In the genomic region with DNA sequence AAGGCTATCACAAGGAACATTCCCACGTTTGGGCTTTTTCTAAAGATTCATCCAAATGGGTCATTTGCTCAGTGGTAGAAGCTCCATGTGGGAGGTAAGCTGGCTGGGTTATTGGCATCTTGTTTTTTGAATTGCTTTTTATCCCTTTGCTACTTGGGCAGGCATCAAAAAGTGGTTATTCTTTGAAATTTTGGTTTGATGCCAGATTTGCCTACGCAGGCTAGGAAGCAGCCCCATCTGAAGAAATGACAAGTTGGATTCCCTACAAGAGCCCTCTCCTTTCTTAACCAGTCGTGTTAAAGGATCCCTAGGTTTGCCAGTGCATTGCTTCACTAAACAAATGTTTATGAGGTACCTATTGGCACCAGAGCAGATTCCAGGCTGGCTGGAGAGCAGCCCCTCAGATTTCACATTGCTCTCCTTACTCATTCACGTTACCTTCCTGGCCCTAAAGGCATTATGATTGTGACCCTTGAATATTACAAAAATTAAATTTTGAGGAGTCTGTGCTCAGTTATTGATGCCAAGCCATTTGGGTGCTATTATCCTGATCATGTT, we compare ENCODE assay signal across 12 cellular contexts. TPM values are rescaled to one million over a fixed set of nuclear protein-coding genes. Genes with fewer than 3 reads are reported as not detected.
DNase-seq lines count a peak whose midpoint lies in the region; ATAC-seq and TF ChIP-seq lines count a peak whose summit lies in the region.
"Had no signal": no experiment of that assay in that cellular context is flagged by ENCODE, and none has a peak within 500 bp of the region (broad histone marks: within the 10 kb centered on the region; RNA-seq: fewer than 3 reads in every experiment).

No MANE protein-coding gene starts in this region.

- H3K9ac ChIP-seq in BLaER1 treated with 17β-estradiol and CSF1 and Interleukin-3, amounts not matched to agents 10 nM and 100 nM, result peak overlapping the region in 3 of 11 experiments; percentile 13 to 35 (median 33); a peak in 1 of 22 replicates

- H3K36me3 ChIP-seq in BLaER1 treated with 17β-estradiol and CSF1 and Interleukin-3, amounts not matched to agents 10 nM and 100 nM, result peaks cover 94 to 100% (median 99%) of the 10 kb centered on the region in 11 experiments
- peaks cover 10 to 12% of the 10 kb centered on the region in 2 donors for H3K36me3 ChIP-seq in aorta (ENCODE audit: control insufficient read depth in 1 of 2, insufficient read depth in 2 of 2, low read length in 1 of 2)
- H3K36me3 ChIP-seq in WERI-Rb-1, result peaks cover 87% of the 10 kb centered on the region

- no peaks in the 10 kb centered on the region for H3K9me3 ChIP-seq in BLaER1 treated with 17β-estradiol and CSF1 and Interleukin-3, amounts not matched to agents 10 nM and 100 nM (replicated peaks in 1 of 11)
- H3K9me3 ChIP-seq in aorta (ENCODE audit: control insufficient read depth, low read length) (no peaks in the 10 kb centered on the region), WERI-Rb-1 (ENCODE audit: severe bottlenecking) (no peaks in the 10 kb centered on the region)
- H3K9me3 ChIP-seq: left ventricle myocardium inferior had no signal

- no peaks in the 10 kb centered on the region for H3K27me3 ChIP-seq in BLaER1 treated with 17β-estradiol and CSF1 and Interleukin-3, amounts not matched to agents 10 nM and 100 nM
- no peaks in the 10 kb centered on the region for H3K27me3 ChIP-seq in aorta (ENCODE audit: control insufficient read depth in 1 of 2, insufficient read depth in 2 of 2, low read length in 1 of 2)
- no peaks in the 10 kb centered on the region for H3K27me3 ChIP-seq in WERI-Rb-1 (ENCODE audit: insufficient read depth, low read depth, severe bottlenecking)

- peaks cover 12 to 56% (median 26%) of the 10 kb centered on the region in 10 experiments for H3K4me1 ChIP-seq in BLaER1 treated with 17β-estradiol and CSF1 and Interleukin-3, amounts not matched to agents 10 nM and 100 nM
- H3K4me1 ChIP-seq in aorta (ENCODE audit: control insufficient read depth in 1 of 2, insufficient read depth in 2 of 2, low read length in 2 of 2), result peaks cover 0 to 1% of the 10 kb centered on the region in 2 donors

- H3K4me3 ChIP-seq in BLaER1 treated with 17β-estradiol and CSF1 and Interleukin-3, amounts not matched to agents 10 nM and 100 nM, result no peak overlapping the region
- no peak overlapping the region for H3K4me3 ChIP-seq in aorta (ENCODE audit: low read length in 2 of 2)
- no peak overlapping the region for H3K4me3 ChIP-seq in WERI-Rb-1 (ENCODE audit: low read depth, low read length)
- H3K4me3 ChIP-seq: left ventricle myocardium inferior had no signal

- TF ChIP-seq CTCF in WERI-Rb-1 (IDR thresholded peaks at IDR 0.05; ENCODE audit: low read depth, low read length), result no peak

- peak overlapping the region in 6 of 11 experiments; percentile 1 to 59 (median 36); a peak in 8 of 22 replicates for H3K27ac ChIP-seq in BLaER1 treated with 17β-estradiol and CSF1 and Interleukin-3, amounts not matched to agents 10 nM and 100 nM
- no peak overlapping the region for H3K27ac ChIP-seq in aorta (ENCODE audit: low read depth in 1 of 2, low read length in 2 of 2)
- no peak overlapping the region for H3K27ac ChIP-seq in WERI-Rb-1
- H3K27ac ChIP-seq: left ventricle myocardium inferior had no signal

- H4K20me1 ChIP-seq in BLaER1 treated with 17β-estradiol and CSF1 and Interleukin-3, amounts not matched to agents 10 nM and 100 nM, result peaks cover 68 to 97% (median 88%) of the 10 kb centered on the region in 11 experiments

- intact Hi-C loops in aorta (cut with DNase I), result loop anchor here in 1 of 2 donors (5.0 kb wide), 1 partner anchor 33 kb away; no protein-coding TSS in a partner anchor

- 15 to 16% methylated on average over 4 of the region's 4 CpGs for WGBS in aorta, 2 donors

- peak; percentile 9 for DNase-seq in GM03348 (ENCODE audit: low spot score)
- DNase-seq in amniotic epithelial cell (ENCODE audit: low read depth), result peak; percentile 23
- peak; percentile 17 for DNase-seq in midbrain (lab: John Stamatoyannopoulos, UW)
- DNase-seq in AG08396 (ENCODE audit: low spot score), result no peak
- no peak for DNase-seq in aorta
- no peak for DNase-seq in WERI-Rb-1
- DNase-seq: activated T-cell treated with anti-CD3 and anti-CD28 coated beads, Interleukin-2, amount 50 U/mL, for 1 hour; central memory CD4-positive, alpha-beta T cell; hippocampal formation; left ventricle myocardium inferior had no signal

- no peak for ATAC-seq in GM21360 (IDR thresholded peaks at IDR 0.05; ENCODE audit: unreplicated experiment)
- ATAC-seq in aorta (ENCODE audit: low FRiP score), result no peak

- peak overlapping the region in 4 of 11 experiments; percentile 6 to 70 (median 55); a peak in 7 of 22 replicates for H3K4me2 ChIP-seq in BLaER1 treated with 17β-estradiol and CSF1 and Interleukin-3, amounts not matched to agents 10 nM and 100 nM

RNA-seq across cellular contexts. Expression of a gene that starts 38.8 kb away (rescaled TPM):
- 10 to 100 TPM; 55.9 to 72.3 TPM for total RNA-seq in aorta
- 10 to 100 TPM in 1 of 2 donors, 1 to 10 TPM in 1; 6.5 to 13.7 TPM for polyA plus RNA-seq in aorta

RNA-seq across cellular contexts. Expression of a gene that starts 53.2 kb away (rescaled TPM):
- total RNA-seq in aorta, result 10 to 100 TPM in 1 of 2 donors, 1 to 10 TPM in 1; 6.8 to 10.3 TPM
- polyA plus RNA-seq in aorta, result 10 to 100 TPM in 1 of 2 donors, 1 to 10 TPM in 1; 6.9 to 10.9 TPM

Comparison
In these comparisons a context has a peak if more than half of its experiments do, and no peak if none do; other contexts are left out.
1. H3K27ac ChIP-seq: peak in BLaER1 treated with 17β-estradiol and CSF1 and Interleukin-3, amounts not matched to agents 10 nM and 100 nM (6 of 11); none in aorta (0 of 2) and WERI-Rb-1 (single experiment).
2. DNase-seq: peak in GM03348 (single experiment), amniotic epithelial cell (single experiment) and midbrain (single experiment); none in AG08396 (single experiment), aorta (0 of 2) and WERI-Rb-1 (single experiment).